ENCODE assay signal across 1 cellular context in genomic region chr6:167208819-167209576, GRCh38.
TF ChIP-seq lines count a peak whose summit lies in the region.

No MANE protein-coding gene starts in this region.

TF ChIP-seq in WTC11, 78 proteins besides CTCF, POLR2A, EP300 and RAD21 (continued from another document):
- TF ChIP-seq CDX4 (CRISPR knock-in tag; IDR thresholded peaks at IDR 0.05; ENCODE audit: borderline replicate concordance), result no peak
- no peak for TF ChIP-seq SP1 (CRISPR knock-in tag; conservative IDR thresholded peaks at IDR 0.05)
- no peak for TF ChIP-seq ZBTB43 (CRISPR knock-in tag; IDR thresholded peaks at IDR 0.05)
- TF ChIP-seq, protein P1, sequence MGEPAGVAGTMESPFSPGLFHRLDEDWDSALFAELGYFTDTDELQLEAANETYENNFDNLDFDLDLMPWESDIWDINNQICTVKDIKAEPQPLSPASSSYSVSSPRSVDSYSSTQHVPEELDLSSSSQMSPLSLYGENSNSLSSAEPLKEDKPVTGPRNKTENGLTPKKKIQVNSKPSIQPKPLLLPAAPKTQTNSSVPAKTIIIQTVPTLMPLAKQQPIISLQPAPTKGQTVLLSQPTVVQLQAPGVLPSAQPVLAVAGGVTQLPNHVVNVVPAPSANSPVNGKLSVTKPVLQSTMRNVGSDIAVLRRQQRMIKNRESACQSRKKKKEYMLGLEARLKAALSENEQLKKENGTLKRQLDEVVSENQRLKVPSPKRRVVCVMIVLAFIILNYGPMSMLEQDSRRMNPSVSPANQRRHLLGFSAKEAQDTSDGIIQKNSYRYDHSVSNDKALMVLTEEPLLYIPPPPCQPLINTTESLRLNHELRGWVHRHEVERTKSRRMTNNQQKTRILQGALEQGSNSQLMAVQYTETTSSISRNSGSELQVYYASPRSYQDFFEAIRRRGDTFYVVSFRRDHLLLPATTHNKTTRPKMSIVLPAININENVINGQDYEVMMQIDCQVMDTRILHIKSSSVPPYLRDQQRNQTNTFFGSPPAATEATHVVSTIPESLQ (CRISPR knock-in tag; IDR thresholded peaks at IDR 0.05), result no peak
- no peak for TF ChIP-seq ZSCAN18 (CRISPR knock-in tag; IDR thresholded peaks at IDR 0.05)
TF ChIP-seq in WTC11: peak in this region for 0.
